In the genomic region with DNA sequence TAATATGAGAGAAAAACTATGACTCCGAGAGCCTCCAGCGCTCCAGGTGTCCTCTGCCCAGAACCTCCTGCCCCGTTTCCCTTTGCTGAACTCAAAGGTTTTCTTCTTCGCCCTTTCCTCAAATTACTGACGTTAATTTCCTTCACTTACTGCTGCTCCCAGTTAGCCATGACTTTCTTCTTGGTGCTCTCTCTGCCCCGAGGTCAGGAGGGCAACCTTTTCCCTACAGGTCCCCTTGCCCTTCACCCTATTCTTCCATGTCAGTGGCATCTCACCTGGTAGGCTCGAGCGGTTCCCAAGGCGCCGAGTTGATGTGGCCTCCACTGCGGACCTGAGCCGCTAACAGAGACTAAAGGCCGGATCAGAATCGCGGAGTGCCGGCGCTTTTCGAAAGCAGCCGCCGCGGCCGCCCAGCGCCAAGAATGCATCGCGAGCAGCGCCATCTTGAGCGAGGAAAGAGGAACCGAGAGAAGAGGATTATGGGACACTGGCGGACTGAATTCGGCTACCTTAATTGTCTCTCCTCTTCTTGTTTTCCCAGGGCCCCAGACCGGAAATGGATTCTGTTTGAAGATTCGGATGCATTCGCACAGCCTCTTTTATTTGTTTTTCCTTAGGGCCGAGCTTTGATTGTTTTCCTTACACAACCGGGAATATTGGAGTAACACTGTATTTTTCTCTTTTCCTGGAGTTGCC, we compare ENCODE assay signal across 8 cellular contexts. TPM values are rescaled to one million over a fixed set of nuclear protein-coding genes. Genes with fewer than 3 reads are reported as not detected.
A peak's percentile ranks its signal among the peaks of the same experiment; 100 is the strongest.
DNase-seq lines count a peak whose midpoint lies in the region; ATAC-seq and TF ChIP-seq lines count a peak whose summit lies in the region.

A gene (minus strand): TSS at position 454 of the 696 bp plus-strand sequence. CDS start 11 bp downstream, at position 443.

- H3K9me3 Mint-ChIP-seq in activated CD4-positive, alpha-beta memory T cell treated with anti-CD3 and anti-CD28 coated beads for 36 hours: no peaks in the 10 kb centered on the region

- no peaks in the 10 kb centered on the region for H3K27me3 Mint-ChIP-seq in activated CD4-positive, alpha-beta memory T cell treated with anti-CD3 and anti-CD28 coated beads for 36 hours

- peaks cover 1% of the 10 kb centered on the region for H3K36me3 Mint-ChIP-seq in activated CD4-positive, alpha-beta memory T cell treated with anti-CD3 and anti-CD28 coated beads for 36 hours

- peak within 1 kb of the TSS; percentile 70 for H3K4me3 ChIP-seq in lower lobe of right lung

- H3K4me1 ChIP-seq in lower lobe of right lung: peaks cover 7% of the 10 kb centered on the region

- ATAC-seq in GM19324 (IDR thresholded peaks at IDR 0.05; ENCODE audit: low FRiP score, unreplicated experiment) (peak; percentile 82), HG03520 (IDR thresholded peaks at IDR 0.05; ENCODE audit: unreplicated experiment) (peak; percentile 85), lower lobe of right lung (peak; percentile 93 to 97)

- H3K4me3 Mint-ChIP-seq in activated CD4-positive, alpha-beta memory T cell treated with anti-CD3 and anti-CD28 coated beads for 36 hours: peak within 1 kb of the TSS; percentile 96

- DNase-seq in C1 segment of cervical spinal cord (lab: John Stamatoyannopoulos, UW) (peak in 13 of 14 donors; percentile 1 to 71 (median 44)), NCI-H748 (lab: John Stamatoyannopoulos, UW; ENCODE audit: unreplicated experiment) (peak; percentile 89), lower lobe of right lung (peak; percentile 56)
- DNase-seq in activated CD4-positive, alpha-beta memory T cell treated with anti-CD3 and anti-CD28 coated beads for 36 hours: peak; percentile 71
- peak; percentile 22 for DNase-seq in effector CD8-positive, alpha-beta T cell (lab: John Stamatoyannopoulos, UW)
- DNase-seq in stimulated activated CD4-positive, alpha-beta T cell treated with anti-CD3 and anti-CD28 coated beads, TNF-alpha, amount 100 ng/mL, for 1 hour (ENCODE audit: low read depth in 3 of 3, low spot score in 1 of 3): peak in 2 of 3 donors; percentile 3 to 25

- peaks cover 42% of the 10 kb centered on the region for H3K4me1 Mint-ChIP-seq in activated CD4-positive, alpha-beta memory T cell treated with anti-CD3 and anti-CD28 coated beads for 36 hours (ENCODE audit: low read depth)

- H3K27me3 ChIP-seq in lower lobe of right lung (ENCODE audit: low read depth): no peaks in the 10 kb centered on the region

- H3K27ac Mint-ChIP-seq in activated CD4-positive, alpha-beta memory T cell treated with anti-CD3 and anti-CD28 coated beads for 36 hours: peak within 1 kb of the TSS; percentile 92

- CTCF ChIA-PET in activated CD4-positive, alpha-beta memory T cell treated with anti-CD3 and anti-CD28 coated beads for 36 hours (lab: Charles Lee): interaction anchor here (1.0 kb wide), 1 partner anchor 119 kb away, joined by 3 read pairs; no protein-coding TSS in a partner anchor

- peak within 1 kb of the TSS; percentile 81 for H3K27ac ChIP-seq in lower lobe of right lung

- peak; percentile 25 for TF ChIP-seq CTCF in lower lobe of right lung (IDR thresholded peaks at IDR 0.05)

- intact Hi-C loops in activated CD4-positive, alpha-beta memory T cell treated with anti-CD3 and anti-CD28 coated beads for 36 hours (cut with micrococcal nuclease): loop anchor here (1.0 to 5.0 kb wide), 4 partner anchors 94 to 991 kb away; a partner anchor contains a TSS
- intact Hi-C loops in lower lobe of right lung (cut with DNase I): no loop called here

- H3K9me3 ChIP-seq in lower lobe of right lung: no peaks in the 10 kb centered on the region

- H3K36me3 ChIP-seq in lower lobe of right lung: no peaks in the 10 kb centered on the region

- POLR2A ChIA-PET in activated CD4-positive, alpha-beta memory T cell treated with anti-CD3 and anti-CD28 coated beads for 36 hours (lab: Charles Lee): interaction anchor here (0.6 to 0.7 kb wide), 2 partner anchors 34 to 382 kb away, joined by 3 to 4 read pairs; no protein-coding TSS in a partner anchor

RNA-seq across cellular contexts. Expression of the gene that starts here (rescaled TPM):
- 10 to 100 TPM; 45.6 to 47.5 TPM for total RNA-seq in activated CD4-positive, alpha-beta memory T cell treated with anti-CD3 and anti-CD28 coated beads for 36 hours
- total RNA-seq in lower lobe of right lung: 30.1 TPM

Comparison
In these comparisons a context has a peak if more than half of its experiments do, and no peak if none do; other contexts are left out.
1. Peak in every context shown above with its lines: DNase-seq, ATAC-seq, H3K4me3 ChIP-seq and H3K27ac ChIP-seq.
2. DNase-seq: peak in every context shown above with its lines; median percentile 89 in NCI-H748; 71 in activated CD4-positive, alpha-beta memory T cell treated with anti-CD3 and anti-CD28 coated beads for 36 hours; 56 in lower lobe of right lung; 44 in C1 segment of cervical spinal cord; 22 in effector CD8-positive, alpha-beta T cell; 14 in stimulated activated CD4-positive, alpha-beta T cell treated with anti-CD3 and anti-CD28 coated beads, TNF-alpha, amount 100 ng/mL, for 1 hour.